ENCODE assay signal across 29 cellular contexts in the genomic region with DNA sequence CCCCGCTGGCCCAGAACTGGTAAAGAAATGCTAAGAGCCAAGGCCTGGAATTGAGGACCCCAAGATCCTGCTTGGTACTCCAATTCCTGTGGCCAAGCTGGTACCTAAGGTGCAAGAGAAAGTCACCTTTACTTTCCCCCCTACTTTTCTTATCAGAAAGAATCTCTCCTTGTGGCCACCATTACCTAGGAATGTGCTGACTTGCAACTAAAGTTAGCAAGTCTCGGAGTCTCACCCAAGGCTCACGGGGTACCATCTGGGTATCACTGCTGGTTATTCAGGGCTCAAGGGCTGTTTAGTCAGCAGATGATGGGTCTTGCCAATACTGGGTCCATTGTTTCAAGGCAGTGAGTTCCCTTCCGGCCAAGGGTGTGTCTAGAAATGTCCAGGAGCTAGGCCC.
"Had no signal": no experiment of that assay in that cellular context is flagged by ENCODE, and none has a peak within 500 bp of the region (broad histone marks: within the 10 kb centered on the region; RNA-seq: fewer than 3 reads in every experiment).

No MANE protein-coding gene starts in this region.

- H3K36me3 ChIP-seq: cardiac muscle cell had no signal

- FAIRE-seq: TTC549 had no signal

- H3K27me3 ChIP-seq: ascending aorta, cardiac muscle cell had no signal

- H3K4me3 ChIP-seq: ascending aorta, cardiac muscle cell had no signal

- ATAC-seq: activated CD8-positive, alpha-beta T cell treated with anti-CD3 and anti-CD28 coated beads for 36 hours; activated naive CD8-positive, alpha-beta T cell treated with anti-CD3 and anti-CD28 coated beads, Interleukin-2, amount 50 U/mL, for 24 hours; activated T-cell treated with anti-CD3 and anti-CD28 coated beads, Interleukin-2, amount 50 U/mL, for 4 hours had no signal

- H3K4me1 ChIP-seq: ascending aorta had no signal

- H3K9me3 ChIP-seq: ascending aorta had no signal

- H3K27ac ChIP-seq: ascending aorta, cardiac muscle cell, VCaP had no signal

- DNase-seq: activated B cell treated with CpG ODN at 0.5 μM for 24 hours; activated CD4-positive, alpha-beta memory T cell treated with anti-CD3 and anti-CD28 coated beads for 36 hours; activated CD4-positive, alpha-beta T cell treated with anti-CD3 and anti-CD28 coated beads for 4 hours; activated CD4-positive, alpha-beta T cell treated with anti-CD3 and anti-CD28 coated beads, Interleukin-2, amount 10 ng/mL, durations not matched to agents 24 days and 14 days; activated CD4-positive, alpha-beta T cell treated with anti-CD3 and anti-CD28 coated beads, Interleukin-2, amount 50 U/mL, for 1 hour; activated CD4-positive, alpha-beta T cell treated with anti-CD3 and anti-CD28 coated beads, Interleukin-2, amount 50 U/mL, for 4 hours; activated CD4-positive, CD25-positive, alpha-beta regulatory T cell treated with anti-CD3 and anti-CD28 coated beads, Interleukin-2, amount 50 U/mL, for 72 hours; activated CD8-positive, alpha-beta memory T cell treated with anti-CD3 and anti-CD28 coated beads, Interleukin-2, amount 50 U/mL, for 4 hours; activated CD8-positive, alpha-beta T cell treated with anti-CD3 and anti-CD28 coated beads for 36 hours; activated effector memory CD4-positive, alpha-beta T cell treated with Interleukin-2 at 50 U/mL for 16 hours; activated gamma-delta T cell; activated naive CD4-positive, alpha-beta T cell treated with anti-CD3 and anti-CD28 coated beads, Interleukin-2, amount 10 ng/mL, durations not matched to agents 7 days and 5 days; activated naive CD4-positive, alpha-beta T cell treated with Interleukin-2 at 50 U/mL for 16 hours; activated naive CD8-positive, alpha-beta T cell treated with anti-CD3 and anti-CD28 coated beads, Interleukin-2, amount 10 ng/mL, durations not matched to agents 7 days and 5 days; activated naive CD8-positive, alpha-beta T cell treated with anti-CD3 and anti-CD28 coated beads, Interleukin-2, amount 50 U/mL, for 24 hours; activated T-cell treated with anti-CD3 and anti-CD28 coated beads for 4 hours; activated T-cell treated with anti-CD3 and anti-CD28 coated beads, Interleukin-2, amount 50 U/mL, for 1 hour; activated T-cell treated with anti-CD3 and anti-CD28 coated beads, Interleukin-2, amount 50 U/mL, for 4 hours; amygdala; anterior cingulate cortex; caudate nucleus; cerebellar nuclear complex; T-helper 1 cell; T-helper 2 cell; T-helper 9 cell had no signal
